In genomic region chr2:176685908-176686307, GRCh38 we compare ENCODE assay signal across 20 cellular contexts.
"Had no signal": no experiment of that assay in that cellular context is flagged by ENCODE, and none has a peak within 500 bp of the region (broad histone marks: within the 10 kb centered on the region; RNA-seq: fewer than 3 reads in every experiment).

No MANE protein-coding gene starts in this region.

- H3K9me3 Mint-ChIP-seq: activated CD4-positive, alpha-beta memory T cell treated with anti-CD3 and anti-CD28 coated beads, Interleukin-2, amount 10 ng/mL, durations not matched to agents 7 days and 5 days; brain; nephron progenitor cell; WTC11 had no signal

- H3K4me3 ChIP-seq: gastroesophageal sphincter, prostate gland, uterus had no signal

- H3K4me3 Mint-ChIP-seq: activated CD4-positive, alpha-beta memory T cell treated with anti-CD3 and anti-CD28 coated beads, Interleukin-2, amount 10 ng/mL, durations not matched to agents 7 days and 5 days; activated naive CD8-positive, alpha-beta T cell; brain; nephron progenitor cell; WTC11 had no signal

- FAIRE-seq: endothelial cell of umbilical vein had no signal

- H3K4me1 Mint-ChIP-seq: activated CD4-positive, alpha-beta memory T cell treated with anti-CD3 and anti-CD28 coated beads, Interleukin-2, amount 10 ng/mL, durations not matched to agents 7 days and 5 days had no signal

- H3K27me3 ChIP-seq: uterus had no signal

- H3K36me3 Mint-ChIP-seq: activated naive CD8-positive, alpha-beta T cell; brain; WTC11 had no signal

- H3K9me3 ChIP-seq: gastroesophageal sphincter, prostate gland, uterus had no signal

- H3K27ac Mint-ChIP-seq: activated CD4-positive, alpha-beta memory T cell treated with anti-CD3 and anti-CD28 coated beads, Interleukin-2, amount 10 ng/mL, durations not matched to agents 7 days and 5 days; activated naive CD8-positive, alpha-beta T cell; nephron progenitor cell; WTC11 had no signal

- DNase-seq: activated CD4-positive, alpha-beta memory T cell treated with anti-CD3 and anti-CD28 coated beads, Interleukin-2, amount 10 ng/mL, durations not matched to agents 7 days and 5 days; activated CD4-positive, alpha-beta T cell treated with anti-CD3 and anti-CD28 coated beads for 4 hours; activated effector memory CD4-positive, alpha-beta T cell treated with anti-CD3 and anti-CD28 coated beads, Interleukin-2, amount 50 U/mL, for 16 hours; activated T-cell treated with anti-CD3 and anti-CD28 coated beads, Interleukin-2, amount 50 U/mL, for 48 hours; cerebellar nuclear complex; effector CD8-positive, alpha-beta T cell; islet precursor cell; mesenchymal stem cell; nephron progenitor cell; stimulated activated CD4-positive, alpha-beta T cell treated with anti-CD3 and anti-CD28 coated beads, Interleukin-1b, Interleukin-23, amount 100 ng/mL, for 48 hours; T-helper 2 cell; uterus had no signal

- H3K36me3 ChIP-seq: gastroesophageal sphincter, prostate gland, uterus had no signal

- H3K4me1 ChIP-seq: prostate gland, uterus had no signal

- ATAC-seq: gastroesophageal sphincter, left lobe of liver, sciatic nerve, WTC11 had no signal

- H3K27ac ChIP-seq: gastroesophageal sphincter, prostate gland, uterus had no signal
